Comparison of ENCODE assay signal across 22 cellular contexts in the genomic region with DNA sequence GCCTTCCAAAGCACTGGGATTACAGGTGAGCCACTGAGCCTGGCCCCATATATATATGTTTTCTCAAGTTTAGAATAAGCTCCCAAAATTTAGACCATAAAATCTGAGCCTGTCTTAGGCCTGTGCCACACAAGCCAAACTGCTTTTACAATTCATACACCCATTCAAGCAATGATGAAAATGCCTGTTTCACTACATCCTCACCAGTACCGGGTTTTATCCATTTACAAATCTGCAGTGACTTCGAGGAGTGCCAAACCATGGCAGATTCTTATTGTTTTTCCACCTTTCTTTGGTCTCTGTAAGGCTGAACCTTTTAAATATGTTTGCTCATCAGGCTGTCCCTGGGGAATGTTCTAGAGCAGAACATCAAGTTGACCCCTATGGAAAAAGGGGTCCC. TPM values are rescaled to one million over a fixed set of nuclear protein-coding genes. Genes with fewer than 3 reads are reported as not detected.
DNase-seq lines count a peak whose midpoint lies in the region; ATAC-seq and TF ChIP-seq lines count a peak whose summit lies in the region.
"Had no signal": no experiment of that assay in that cellular context is flagged by ENCODE, and none has a peak within 500 bp of the region (broad histone marks: within the 10 kb centered on the region; RNA-seq: fewer than 3 reads in every experiment).

No MANE protein-coding gene starts in this region.

- intact Hi-C loops in transverse colon (cut with DNase I; ENCODE audit: low total_unique reads): no loop called here

- peaks cover 8% of the 10 kb centered on the region for H3K36me3 Mint-ChIP-seq in activated T-cell treated with anti-CD3 and anti-CD28 coated beads, Interleukin-2, amount 50 U/mL, for 24 hours (ENCODE audit: low read depth)
- no peaks in the 10 kb centered on the region for H3K36me3 Mint-ChIP-seq in activated T-cell treated with anti-CD3 and anti-CD28 coated beads, Interleukin-2, amount 50 U/mL, for 4 hours (ENCODE audit: insufficient read depth)
- H3K36me3 Mint-ChIP-seq in activated CD4-positive, alpha-beta memory T cell treated with anti-CD3 and anti-CD28 coated beads, Interleukin-2, amount 10 ng/mL, durations not matched to agents 7 days and 5 days (ENCODE audit: low read depth): no peaks in the 10 kb centered on the region

- peak overlapping the region; percentile 32 for H3K4me3 Mint-ChIP-seq in activated T-cell treated with anti-CD3 and anti-CD28 coated beads, Interleukin-2, amount 50 U/mL, for 24 hours
- H3K4me3 Mint-ChIP-seq in activated T-cell treated with anti-CD3 and anti-CD28 coated beads, Interleukin-2, amount 50 U/mL, for 4 hours: no peak overlapping the region
- peak overlapping the region; percentile 51 for H3K4me3 Mint-ChIP-seq in activated CD4-positive, alpha-beta memory T cell treated with anti-CD3 and anti-CD28 coated beads, Interleukin-2, amount 10 ng/mL, durations not matched to agents 7 days and 5 days

- H3K4me1 Mint-ChIP-seq in activated T-cell treated with anti-CD3 and anti-CD28 coated beads, Interleukin-2, amount 50 U/mL, for 24 hours (ENCODE audit: low read depth): peaks cover 29% of the 10 kb centered on the region
- H3K4me1 Mint-ChIP-seq in activated T-cell treated with anti-CD3 and anti-CD28 coated beads, Interleukin-2, amount 50 U/mL, for 4 hours (ENCODE audit: low read depth): peaks cover 20% of the 10 kb centered on the region
- peaks cover 21% of the 10 kb centered on the region for H3K4me1 Mint-ChIP-seq in activated CD4-positive, alpha-beta memory T cell treated with anti-CD3 and anti-CD28 coated beads, Interleukin-2, amount 10 ng/mL, durations not matched to agents 7 days and 5 days

- no peak for ATAC-seq in activated T-cell treated with anti-CD3 and anti-CD28 coated beads, Interleukin-2, amount 50 U/mL, for 4 hours
- ATAC-seq in gastroesophageal sphincter (no peak), esophagus mucosa (no peak)
- ATAC-seq: body of pancreas, HepG2, PC-3 had no signal

- POLR2A ChIA-PET in activated CD4-positive, alpha-beta memory T cell treated with anti-CD3 and anti-CD28 coated beads, Interleukin-2, amount 10 ng/mL, durations not matched to agents 7 days and 5 days (lab: Charles Lee): no interaction called here

- TF ChIP-seq EP300 in gastroesophageal sphincter (IDR thresholded peaks at IDR 0.05) (no peak), transverse colon (IDR thresholded peaks at IDR 0.05; ENCODE audit: low read depth) (no peak)

- H3K36me3 ChIP-seq in gastroesophageal sphincter: no peaks in the 10 kb centered on the region
- H3K36me3 ChIP-seq in transverse colon: no peaks in the 10 kb centered on the region
- H3K36me3 ChIP-seq: SJSA1 had no signal

- TF ChIP-seq CTCF in gastroesophageal sphincter (IDR thresholded peaks at IDR 0.05) (no peak), transverse colon (IDR thresholded peaks at IDR 0.05) (no peak)

- H3K27ac ChIP-seq in gastroesophageal sphincter (peak overlapping the region in 3 of 4 donors; percentile 100), transverse colon (peak overlapping the region in 3 of 4 donors; percentile 86 to 100 (median 91))
- H3K27ac ChIP-seq: C4-2B, parathyroid adenoma, SJSA1 had no signal

- H3K9me3 Mint-ChIP-seq in activated T-cell treated with anti-CD3 and anti-CD28 coated beads, Interleukin-2, amount 50 U/mL, for 24 hours: no peaks in the 10 kb centered on the region
- peaks cover 4% of the 10 kb centered on the region for H3K9me3 Mint-ChIP-seq in activated T-cell treated with anti-CD3 and anti-CD28 coated beads, Interleukin-2, amount 50 U/mL, for 4 hours
- no peaks in the 10 kb centered on the region for H3K9me3 Mint-ChIP-seq in activated CD4-positive, alpha-beta memory T cell treated with anti-CD3 and anti-CD28 coated beads, Interleukin-2, amount 10 ng/mL, durations not matched to agents 7 days and 5 days
- H3K9me3 Mint-ChIP-seq: stimulated activated naive CD8-positive, alpha-beta T cell treated with anti-CD3 and anti-CD28 coated beads, Interleukin-15, amount 100 ng/mL, for 72 hours had no signal

- H3K4me3 ChIP-seq in gastroesophageal sphincter: no peak overlapping the region
- H3K4me3 ChIP-seq in transverse colon: no peak overlapping the region
- H3K4me3 ChIP-seq: body of pancreas, coronary artery, lung, SJSA1 had no signal

- H3K27me3 Mint-ChIP-seq in activated T-cell treated with anti-CD3 and anti-CD28 coated beads, Interleukin-2, amount 50 U/mL, for 24 hours: peaks cover 6% of the 10 kb centered on the region
- no peaks in the 10 kb centered on the region for H3K27me3 Mint-ChIP-seq in activated T-cell treated with anti-CD3 and anti-CD28 coated beads, Interleukin-2, amount 50 U/mL, for 4 hours (ENCODE audit: low read depth)
- H3K27me3 Mint-ChIP-seq in activated CD4-positive, alpha-beta memory T cell treated with anti-CD3 and anti-CD28 coated beads, Interleukin-2, amount 10 ng/mL, durations not matched to agents 7 days and 5 days: peaks cover 23% of the 10 kb centered on the region

- no peak for DNase-seq in activated T-cell treated with anti-CD3 and anti-CD28 coated beads, Interleukin-2, amount 50 U/mL, for 24 hours
- DNase-seq in activated T-cell treated with anti-CD3 and anti-CD28 coated beads, Interleukin-2, amount 50 U/mL, for 4 hours: no peak
- DNase-seq in activated CD4-positive, alpha-beta memory T cell treated with anti-CD3 and anti-CD28 coated beads, Interleukin-2, amount 10 ng/mL, durations not matched to agents 7 days and 5 days: no peak
- DNase-seq in transverse colon (no peak), GM19238 (ENCODE audit: insufficient read length, low spot score) (no peak), globus pallidus (ENCODE audit: low spot score) (no peak)
- DNase-seq: activated naive CD4-positive, alpha-beta T cell; hippocampal formation; islet precursor cell; NCI-H226; PC-3; T1000 had no signal

- peaks cover 0 to 8% (median 0%) of the 10 kb centered on the region in 3 donors for H3K9me3 ChIP-seq in gastroesophageal sphincter
- no peaks in the 10 kb centered on the region for H3K9me3 ChIP-seq in transverse colon
- H3K9me3 ChIP-seq: body of pancreas had no signal

- H3K4me1 ChIP-seq in gastroesophageal sphincter (peaks cover 0 to 31% (median 14%) of the 10 kb centered on the region in 3 donors), transverse colon (peaks cover 5 to 23% (median 16%) of the 10 kb centered on the region in 4 donors)

- WGBS in gastroesophageal sphincter (ENCODE audit: low coverage in 1 of 2), 2 donors: 87% methylated on average over 2 of the region's 2 CpGs
- WGBS in transverse colon (ENCODE audit: low coverage in 1 of 2), 2 donors: 90 to 93% methylated on average over 2 of the region's 2 CpGs

- in situ Hi-C loops in transverse colon (cut with MboI; ENCODE audit: low pct_ligation_motif_present in 1 of 4, low pct_unique_long_range_greater_than_20kb in 1 of 4, low sequenced_read_pairs in 3 of 4): no loop called here

- CTCF ChIA-PET in activated CD4-positive, alpha-beta memory T cell treated with anti-CD3 and anti-CD28 coated beads, Interleukin-2, amount 10 ng/mL, durations not matched to agents 7 days and 5 days (lab: Charles Lee): interaction anchor here (1.2 kb wide), 1 partner anchor 116 kb away, joined by 4 read pairs; no protein-coding TSS in a partner anchor

- no peak for TF ChIP-seq POLR2A in gastroesophageal sphincter (IDR thresholded peaks at IDR 0.05)
- TF ChIP-seq POLR2A in transverse colon (IDR thresholded peaks at IDR 0.05): no peak

- H3K27me3 ChIP-seq in gastroesophageal sphincter (no peaks in the 10 kb centered on the region), transverse colon (no peaks in the 10 kb centered on the region)
- H3K27me3 ChIP-seq: body of pancreas had no signal

- no peak overlapping the region for H3K27ac Mint-ChIP-seq in activated T-cell treated with anti-CD3 and anti-CD28 coated beads, Interleukin-2, amount 50 U/mL, for 24 hours
- H3K27ac Mint-ChIP-seq in activated CD4-positive, alpha-beta memory T cell treated with anti-CD3 and anti-CD28 coated beads, Interleukin-2, amount 10 ng/mL, durations not matched to agents 7 days and 5 days: peak overlapping the region; percentile 10
- H3K27ac Mint-ChIP-seq: stimulated activated naive CD8-positive, alpha-beta T cell treated with anti-CD3 and anti-CD28 coated beads, Interleukin-15, amount 100 ng/mL, for 72 hours had no signal

RNA-seq across cellular contexts. Expression of gene NFIC, which starts 9.6 kb away (rescaled TPM):
- total RNA-seq in activated T-cell treated with anti-CD3 and anti-CD28 coated beads, Interleukin-2, amount 50 U/mL, for 4 hours: 10 to 100 TPM; 26.0 to 33.6 (median 30.3) TPM
- total RNA-seq in activated CD4-positive, alpha-beta memory T cell treated with anti-CD3 and anti-CD28 coated beads, Interleukin-2, amount 10 ng/mL, durations not matched to agents 7 days and 5 days: 10 to 100 TPM; 12.6 to 13.1 TPM
- total RNA-seq in gastroesophageal sphincter (100 to 1,000 TPM; 125 to 285 (median 155) TPM), transverse colon (100 to 1,000 TPM in 1 of 4 donors, 10 to 100 TPM in 3; 39.9 to 145 (median 68.1) TPM), esophagus mucosa (68.2 TPM)
